In genomic region chr1:173866462-173866861, GRCh38 we compare ENCODE assay signal across 9 cellular contexts. TPM values are rescaled to one million over a fixed set of nuclear protein-coding genes. Genes with fewer than 3 reads are reported as not detected.
DNase-seq lines count a peak whose midpoint lies in the region; ATAC-seq and TF ChIP-seq lines count a peak whose summit lies in the region.
"Had no signal": no experiment of that assay in that cellular context is flagged by ENCODE, and none has a peak within 500 bp of the region (broad histone marks: within the 10 kb centered on the region; RNA-seq: fewer than 3 reads in every experiment).

No MANE protein-coding gene starts in this region.

- ATAC-seq in CD8-positive, alpha-beta T cell = no peak
- ATAC-seq in natural killer cell = no peak
- no peak for ATAC-seq in GM21825 (IDR thresholded peaks at IDR 0.05; ENCODE audit: unreplicated experiment)
- ATAC-seq in HG02973 (IDR thresholded peaks at IDR 0.05; ENCODE audit: unreplicated experiment) = no peak

- POLR2A ChIA-PET in CD8-positive, alpha-beta T cell (lab: Charles Lee) = interaction anchor here (1.0 to 1.8 kb wide), 3 partner anchors 22 to 152 kb away, joined by 3 to 6 read pairs (median 4); partner anchors contain the start of genes CENPL and KLHL20

- H3K4me3 ChIP-seq in CD8-positive, alpha-beta T cell (ENCODE audit: low read depth, low read length) = peak overlapping the region; percentile 74
- H3K4me3 ChIP-seq in MG63 (peak overlapping the region; percentile 83), colonic mucosa (peak overlapping the region; percentile 79)

- H3K27me3 ChIP-seq in CD8-positive, alpha-beta T cell (ENCODE audit: insufficient read depth, low read length) = no peaks in the 10 kb centered on the region
- H3K27me3 ChIP-seq in MG63 = no peaks in the 10 kb centered on the region
- no peaks in the 10 kb centered on the region for H3K27me3 ChIP-seq in colonic mucosa

- peak overlapping the region; percentile 96 for H3K27ac Mint-ChIP-seq in CD8-positive, alpha-beta T cell
- peak overlapping the region; percentile 91 to 97 for H3K27ac Mint-ChIP-seq in natural killer cell

- peaks cover 73% of the 10 kb centered on the region for H3K36me3 Mint-ChIP-seq in CD8-positive, alpha-beta T cell
- H3K36me3 Mint-ChIP-seq in natural killer cell = peaks cover 30% of the 10 kb centered on the region

- H3K27ac ChIP-seq in CD8-positive, alpha-beta T cell (ENCODE audit: low read depth, low read length) = peak overlapping the region; percentile 75
- H3K27ac ChIP-seq in colonic mucosa = peak overlapping the region; percentile 96

- CTCF ChIA-PET in CD8-positive, alpha-beta T cell (lab: Charles Lee) = no interaction called here

- H3K4me1 ChIP-seq in CD8-positive, alpha-beta T cell (ENCODE audit: insufficient read depth, low read length) = peaks cover 58% of the 10 kb centered on the region
- peaks cover 5% of the 10 kb centered on the region for H3K4me1 ChIP-seq in colonic mucosa

- H3K4me1 Mint-ChIP-seq in CD8-positive, alpha-beta T cell (ENCODE audit: low read depth) = peaks cover 65% of the 10 kb centered on the region
- H3K4me1 Mint-ChIP-seq in natural killer cell = peaks cover 70% of the 10 kb centered on the region in 2 donors

- no peak for TF ChIP-seq CTCF in CD8-positive, alpha-beta T cell (IDR thresholded peaks at IDR 0.05)
- TF ChIP-seq CTCF in colonic mucosa (IDR thresholded peaks at IDR 0.05) (no peak), natural killer cell (IDR thresholded peaks at IDR 0.05) (no peak)

- peak overlapping the region in 1 of 2 donors; percentile 86 for H3K9ac ChIP-seq in colonic mucosa (ENCODE audit: low read depth in 2 of 2, low read length in 2 of 2)

- H3K27me3 Mint-ChIP-seq in CD8-positive, alpha-beta T cell (ENCODE audit: low read depth) = no peaks in the 10 kb centered on the region
- H3K27me3 Mint-ChIP-seq in natural killer cell (ENCODE audit: low read depth in 2 of 2) = no peaks in the 10 kb centered on the region

- H3K9me3 ChIP-seq in CD8-positive, alpha-beta T cell (ENCODE audit: low read length) = no peaks in the 10 kb centered on the region
- no peaks in the 10 kb centered on the region for H3K9me3 ChIP-seq in MG63
- H3K9me3 ChIP-seq in colonic mucosa = no peaks in the 10 kb centered on the region

- no peaks in the 10 kb centered on the region for H3K9me3 Mint-ChIP-seq in CD8-positive, alpha-beta T cell
- no peaks in the 10 kb centered on the region for H3K9me3 Mint-ChIP-seq in natural killer cell

- H3K36me3 ChIP-seq in CD8-positive, alpha-beta T cell (ENCODE audit: insufficient read depth, low read length) = peaks cover 25% of the 10 kb centered on the region
- H3K36me3 ChIP-seq in MG63 = peaks cover 55% of the 10 kb centered on the region
- peaks cover 6% of the 10 kb centered on the region for H3K36me3 ChIP-seq in colonic mucosa

- no peak for DNase-seq in CD8-positive, alpha-beta T cell
- DNase-seq in MG63 (no peak), colonic mucosa (no peak), natural killer cell (no peak), NCI-H526 treated with DMSO at 0.1 percent for 48 hours (lab: John Stamatoyannopoulos, UW) (no peak), NCI-H345 treated with DMSO at 0.1 percent for 48 hours (lab: John Stamatoyannopoulos, UW; ENCODE audit: unreplicated experiment) (no peak)
- DNase-seq: activated gamma-delta T cell treated with Interleukin-2 at 50 U/mL for 16 hours had no signal

- H3K4me3 Mint-ChIP-seq in CD8-positive, alpha-beta T cell = peak overlapping the region; percentile 95
- H3K4me3 Mint-ChIP-seq in natural killer cell = peak overlapping the region; percentile 98

- intact Hi-C loops in CD8-positive, alpha-beta T cell (cut with DNase I, micrococcal nuclease) = loop anchor here (2.0 to 10.0 kb wide), 4 partner anchors 154 to 1156 kb away; partner anchors contain the start of genes KLHL20 (in 1 of the 2) and MRPS14 (in 1 of the 2)
- intact Hi-C loops in colonic mucosa (cut with DNase I) (loop anchor here (5.0 kb wide), 1 partner anchor 156 kb away; the partner anchor contains the start of gene RC3H1), natural killer cell (cut with micrococcal nuclease) (loop anchor here (5.0 to 10.0 kb wide), 2 partner anchors 156 to 298 kb away; partner anchors contain the start of gene RC3H1)

RNA-seq across cellular contexts. Expression of gene GAS5, which starts 1.3 kb away (rescaled TPM):
- total RNA-seq in CD8-positive, alpha-beta T cell = 100 to 1,000 TPM; 774 to 800 TPM
- 531 and 1,049 TPM in 2 replicates for total RNA-seq in MG63 (2014; rRNA removed; shearing (Covaris generic); ENCODE audit: low replicate concordance)
- total RNA-seq in colonic mucosa (100 to 1,000 TPM; 207 to 247 TPM), natural killer cell (100 to 1,000 TPM; 208 to 299 (median 214) TPM)

RNA-seq across cellular contexts. Expression of gene ZBTB37, which starts 1.7 kb away (rescaled TPM):
- total RNA-seq in CD8-positive, alpha-beta T cell = 10 to 100 TPM in 1 of 2 experiments, 1 to 10 TPM in 1; 8.8 to 10.4 TPM
- 3.1 and 3.2 TPM in 2 replicates for total RNA-seq in MG63 (2014; rRNA removed; shearing (Covaris generic); ENCODE audit: low replicate concordance)
- total RNA-seq in colonic mucosa (1 to 10 TPM; 5.8 to 6.7 TPM), natural killer cell (10 to 100 TPM; 38.2 to 47.3 (median 39.8) TPM)

RNA-seq across cellular contexts. Expression of gene CENPL, which starts 41.8 kb away (rescaled TPM):
- 1 to 10 TPM; 4.0 to 5.7 TPM for total RNA-seq in CD8-positive, alpha-beta T cell
- 35.3 and 148 TPM in 2 replicates for total RNA-seq in MG63 (2014; rRNA removed; shearing (Covaris generic); ENCODE audit: low replicate concordance)
- total RNA-seq in colonic mucosa (10 to 100 TPM in 1 of 2 donors, 1 to 10 TPM in 1; 5.7 to 13.6 TPM), natural killer cell (10 to 100 TPM in 2 of 3 donors, 1 to 10 TPM in 1; 8.8 to 16.4 (median 10.0) TPM)

RNA-seq across cellular contexts. Expression of gene DARS2, which starts 42.0 kb away (rescaled TPM):
- total RNA-seq in CD8-positive, alpha-beta T cell = 1 to 10 TPM; 1.5 to 1.6 TPM
- 25.8 and 38.4 TPM in 2 replicates for total RNA-seq in MG63 (2014; rRNA removed; shearing (Covaris generic); ENCODE audit: low replicate concordance)
- total RNA-seq in colonic mucosa (10 to 100 TPM; 24.8 to 51.9 TPM), natural killer cell (1 to 10 TPM; 5.0 to 8.4 (median 5.8) TPM)

RNA-seq across cellular contexts. Expression of gene SERPINC1, which starts 50.7 kb away (rescaled TPM):
- not detected for total RNA-seq in CD8-positive, alpha-beta T cell
- total RNA-seq in MG63 (2014; rRNA removed; shearing (Covaris generic); ENCODE audit: low replicate concordance) = not detected in 2 replicates
- total RNA-seq in colonic mucosa (1 to 10 TPM in 1 of 2 donors, under 1 TPM in 1; 0.29 to 1.8 TPM), natural killer cell (under 1 TPM in 2 of 3 donors, not detected in 1; 0.38 to 0.48 TPM)
